In the genomic region with DNA sequence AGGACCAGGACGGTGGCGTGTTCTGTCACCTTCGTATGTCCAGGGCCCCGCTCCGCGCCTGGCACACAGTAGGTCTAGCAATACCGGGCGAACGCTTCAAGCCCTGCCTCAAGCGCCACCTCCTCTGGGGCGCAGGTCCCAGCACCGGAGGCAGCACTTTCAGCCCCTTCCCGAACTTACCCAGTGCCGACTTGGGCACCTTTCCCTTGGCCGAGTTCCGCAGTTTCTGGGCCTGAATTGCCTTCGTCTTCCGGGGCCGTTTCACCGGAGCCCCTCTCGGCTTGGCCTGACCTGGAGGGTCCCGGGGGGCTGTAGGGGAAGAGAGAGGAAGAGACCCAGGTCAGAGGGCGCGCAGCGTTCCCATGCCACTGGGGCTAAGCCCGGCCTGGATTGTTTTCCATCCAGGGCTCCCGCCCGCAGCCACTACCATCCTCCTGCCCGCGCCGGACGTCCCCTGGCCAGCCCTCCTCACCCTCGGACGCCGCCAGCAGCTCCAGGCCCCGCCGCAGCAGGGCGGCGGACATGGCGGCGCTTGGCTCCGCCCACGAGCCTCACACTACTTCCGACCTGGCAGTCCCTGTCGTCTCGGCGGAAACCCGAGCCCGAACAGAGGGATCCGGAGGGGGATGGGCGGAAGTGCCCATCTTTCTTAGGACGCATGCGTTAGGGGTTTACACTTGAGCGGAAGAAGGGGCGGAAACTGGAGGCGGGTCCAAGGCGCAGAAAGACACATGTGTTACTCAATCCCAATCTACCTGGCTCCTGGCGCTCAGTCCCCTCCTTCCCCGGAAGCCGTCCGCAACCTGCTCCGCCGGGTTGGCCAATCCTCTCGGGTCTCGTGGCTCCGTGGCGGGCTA, we compare ENCODE assay signal across 1 cellular context.
TF ChIP-seq lines count a peak whose summit lies in the region.

A gene with protein sequence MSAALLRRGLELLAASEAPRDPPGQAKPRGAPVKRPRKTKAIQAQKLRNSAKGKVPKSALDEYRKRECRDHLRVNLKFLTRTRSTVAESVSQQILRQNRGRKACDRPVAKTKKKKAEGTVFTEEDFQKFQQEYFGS (minus strand): TSS at position 534 of the 857 bp plus-strand sequence. CDS start 10 bp downstream, at position 524.

TF ChIP-seq in GM12878, 131 proteins besides CTCF, POLR2A, EP300 and RAD21 (continued from another document and continues in another):
- TF ChIP-seq, protein P1, sequence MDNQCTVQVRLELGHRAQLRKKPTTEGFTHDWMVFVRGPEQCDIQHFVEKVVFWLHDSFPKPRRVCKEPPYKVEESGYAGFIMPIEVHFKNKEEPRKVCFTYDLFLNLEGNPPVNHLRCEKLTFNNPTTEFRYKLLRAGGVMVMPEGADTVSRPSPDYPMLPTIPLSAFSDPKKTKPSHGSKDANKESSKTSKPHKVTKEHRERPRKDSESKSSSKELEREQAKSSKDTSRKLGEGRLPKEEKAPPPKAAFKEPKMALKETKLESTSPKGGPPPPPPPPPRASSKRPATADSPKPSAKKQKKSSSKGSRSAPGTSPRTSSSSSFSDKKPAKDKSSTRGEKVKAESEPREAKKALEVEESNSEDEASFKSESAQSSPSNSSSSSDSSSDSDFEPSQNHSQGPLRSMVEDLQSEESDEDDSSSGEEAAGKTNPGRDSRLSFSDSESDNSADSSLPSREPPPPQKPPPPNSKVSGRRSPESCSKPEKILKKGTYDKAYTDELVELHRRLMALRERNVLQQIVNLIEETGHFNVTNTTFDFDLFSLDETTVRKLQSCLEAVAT (IDR thresholded peaks at IDR 0.05) = no peak
- TF ChIP-seq HDAC2 (IDR thresholded peaks at IDR 0.05) (no peak), ZNF384 (IDR thresholded peaks at IDR 0.05; ENCODE audit: borderline replicate concordance, low read depth, low read length) (no peak), TCF12 (IDR thresholded peaks at IDR 0.05; ENCODE audit: low read depth, low read length) (peak; percentile 46; the same call in 1 of the 2 replicates), SPI1 (IDR thresholded peaks at IDR 0.05; ENCODE audit: borderline replicate concordance, insufficient read depth, low read depth, low read length) (peak; percentile 67), YY1 (IDR thresholded peaks at IDR 0.05; ENCODE audit: low read depth, low read length) (peak; percentile 95), FOS (IDR thresholded peaks at IDR 0.05; ENCODE audit: borderline replicate concordance, extremely low read depth, insufficient read length) (no peak), RFX5 (IDR thresholded peaks at IDR 0.05; ENCODE audit: low read depth, low read length) (no peak), NFXL1 (IDR thresholded peaks at IDR 0.05; ENCODE audit: borderline replicate concordance) (no peak), RUNX3 (IDR thresholded peaks at IDR 0.05; ENCODE audit: low read length) (no peak), POU2F2 (IDR thresholded peaks at IDR 0.05; ENCODE audit: borderline replicate concordance, low read depth, low read length) (no peak), HDGF (IDR thresholded peaks at IDR 0.05) (peak; percentile 95), ESRRA (IDR thresholded peaks at IDR 0.05; ENCODE audit: low read length) (no peak), CREM (IDR thresholded peaks at IDR 0.05; ENCODE audit: low read depth) (0 out of 2 replicates have a peak, but pooled peaks have one; percentile 62), PAX5 (IDR thresholded peaks at IDR 0.05; ENCODE audit: borderline replicate concordance, low read depth, low read length) (peak; percentile 13; the same call in 1 of the 2 replicates), CHD1 (IDR thresholded peaks at IDR 0.05; ENCODE audit: low read depth, low read length) (no peak), CBX5 (IDR thresholded peaks at IDR 0.05; ENCODE audit: low read depth) (no peak), MYB (IDR thresholded peaks at IDR 0.05; ENCODE audit: borderline replicate concordance, low read depth, low read length) (no peak), ATF7 (IDR thresholded peaks at IDR 0.05; ENCODE audit: low read depth) (0 out of 2 replicates have a peak, but pooled peaks have one; percentile 21), SREBF2 (IDR thresholded peaks at IDR 0.05; ENCODE audit: low read length) (no peak), JUND (IDR thresholded peaks at IDR 0.05; ENCODE audit: low read depth, low read length) (no peak), CEBPB (IDR thresholded peaks at IDR 0.05; ENCODE audit: borderline replicate concordance in 1 of 2, low read depth in 2 of 2, low read length in 2 of 2) (peak in 1 of 2 experiments; percentile 38; a peak in 2 of 4 replicates), SUZ12 (IDR thresholded peaks at IDR 0.05; ENCODE audit: unreplicated experiment) (no peak), MXI1 (IDR thresholded peaks at IDR 0.05; ENCODE audit: low read depth, low read length) (0 out of 2 replicates have a peak, but pooled peaks have one; percentile 72), FOXM1 (IDR thresholded peaks at IDR 0.05; ENCODE audit: low read depth, low read length) (no peak), CREB1 (IDR thresholded peaks at IDR 0.05; ENCODE audit: low read depth) (no peak), NR2C1 (IDR thresholded peaks at IDR 0.05) (peak; percentile 45), MTA2 (IDR thresholded peaks at IDR 0.05; ENCODE audit: low read depth) (no peak), EED (IDR thresholded peaks at IDR 0.05; ENCODE audit: low read depth) (no peak), WRNIP1 (IDR thresholded peaks at IDR 0.05; ENCODE audit: borderline replicate concordance, low read depth, low read length) (no peak), NBN (IDR thresholded peaks at IDR 0.05) (no peak)
- TF ChIP-seq, protein P2, sequence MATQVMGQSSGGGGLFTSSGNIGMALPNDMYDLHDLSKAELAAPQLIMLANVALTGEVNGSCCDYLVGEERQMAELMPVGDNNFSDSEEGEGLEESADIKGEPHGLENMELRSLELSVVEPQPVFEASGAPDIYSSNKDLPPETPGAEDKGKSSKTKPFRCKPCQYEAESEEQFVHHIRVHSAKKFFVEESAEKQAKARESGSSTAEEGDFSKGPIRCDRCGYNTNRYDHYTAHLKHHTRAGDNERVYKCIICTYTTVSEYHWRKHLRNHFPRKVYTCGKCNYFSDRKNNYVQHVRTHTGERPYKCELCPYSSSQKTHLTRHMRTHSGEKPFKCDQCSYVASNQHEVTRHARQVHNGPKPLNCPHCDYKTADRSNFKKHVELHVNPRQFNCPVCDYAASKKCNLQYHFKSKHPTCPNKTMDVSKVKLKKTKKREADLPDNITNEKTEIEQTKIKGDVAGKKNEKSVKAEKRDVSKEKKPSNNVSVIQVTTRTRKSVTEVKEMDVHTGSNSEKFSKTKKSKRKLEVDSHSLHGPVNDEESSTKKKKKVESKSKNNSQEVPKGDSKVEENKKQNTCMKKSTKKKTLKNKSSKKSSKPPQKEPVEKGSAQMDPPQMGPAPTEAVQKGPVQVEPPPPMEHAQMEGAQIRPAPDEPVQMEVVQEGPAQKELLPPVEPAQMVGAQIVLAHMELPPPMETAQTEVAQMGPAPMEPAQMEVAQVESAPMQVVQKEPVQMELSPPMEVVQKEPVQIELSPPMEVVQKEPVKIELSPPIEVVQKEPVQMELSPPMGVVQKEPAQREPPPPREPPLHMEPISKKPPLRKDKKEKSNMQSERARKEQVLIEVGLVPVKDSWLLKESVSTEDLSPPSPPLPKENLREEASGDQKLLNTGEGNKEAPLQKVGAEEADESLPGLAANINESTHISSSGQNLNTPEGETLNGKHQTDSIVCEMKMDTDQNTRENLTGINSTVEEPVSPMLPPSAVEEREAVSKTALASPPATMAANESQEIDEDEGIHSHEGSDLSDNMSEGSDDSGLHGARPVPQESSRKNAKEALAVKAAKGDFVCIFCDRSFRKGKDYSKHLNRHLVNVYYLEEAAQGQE (IDR thresholded peaks at IDR 0.05; ENCODE audit: low read depth, low read length) = no peak
- TF ChIP-seq, protein P3, sequence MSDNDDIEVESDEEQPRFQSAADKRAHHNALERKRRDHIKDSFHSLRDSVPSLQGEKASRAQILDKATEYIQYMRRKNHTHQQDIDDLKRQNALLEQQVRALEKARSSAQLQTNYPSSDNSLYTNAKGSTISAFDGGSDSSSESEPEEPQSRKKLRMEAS (IDR thresholded peaks at IDR 0.05; ENCODE audit: low read depth, low read length) = no peak; the same call in 1 of the 2 replicates
- TF ChIP-seq, protein P4, sequence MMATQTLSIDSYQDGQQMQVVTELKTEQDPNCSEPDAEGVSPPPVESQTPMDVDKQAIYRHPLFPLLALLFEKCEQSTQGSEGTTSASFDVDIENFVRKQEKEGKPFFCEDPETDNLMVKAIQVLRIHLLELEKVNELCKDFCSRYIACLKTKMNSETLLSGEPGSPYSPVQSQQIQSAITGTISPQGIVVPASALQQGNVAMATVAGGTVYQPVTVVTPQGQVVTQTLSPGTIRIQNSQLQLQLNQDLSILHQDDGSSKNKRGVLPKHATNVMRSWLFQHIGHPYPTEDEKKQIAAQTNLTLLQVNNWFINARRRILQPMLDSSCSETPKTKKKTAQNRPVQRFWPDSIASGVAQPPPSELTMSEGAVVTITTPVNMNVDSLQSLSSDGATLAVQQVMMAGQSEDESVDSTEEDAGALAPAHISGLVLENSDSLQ (IDR thresholded peaks at IDR 0.05) = peak; percentile 98
- TF ChIP-seq, protein P5, sequence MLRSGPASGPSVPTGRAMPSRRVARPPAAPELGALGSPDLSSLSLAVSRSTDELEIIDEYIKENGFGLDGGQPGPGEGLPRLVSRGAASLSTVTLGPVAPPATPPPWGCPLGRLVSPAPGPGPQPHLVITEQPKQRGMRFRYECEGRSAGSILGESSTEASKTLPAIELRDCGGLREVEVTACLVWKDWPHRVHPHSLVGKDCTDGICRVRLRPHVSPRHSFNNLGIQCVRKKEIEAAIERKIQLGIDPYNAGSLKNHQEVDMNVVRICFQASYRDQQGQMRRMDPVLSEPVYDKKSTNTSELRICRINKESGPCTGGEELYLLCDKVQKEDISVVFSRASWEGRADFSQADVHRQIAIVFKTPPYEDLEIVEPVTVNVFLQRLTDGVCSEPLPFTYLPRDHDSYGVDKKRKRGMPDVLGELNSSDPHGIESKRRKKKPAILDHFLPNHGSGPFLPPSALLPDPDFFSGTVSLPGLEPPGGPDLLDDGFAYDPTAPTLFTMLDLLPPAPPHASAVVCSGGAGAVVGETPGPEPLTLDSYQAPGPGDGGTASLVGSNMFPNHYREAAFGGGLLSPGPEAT (IDR thresholded peaks at IDR 0.05; ENCODE audit: low read depth) = peak; percentile 35; the same call in 1 of the 2 replicates
- TF ChIP-seq, protein P6, sequence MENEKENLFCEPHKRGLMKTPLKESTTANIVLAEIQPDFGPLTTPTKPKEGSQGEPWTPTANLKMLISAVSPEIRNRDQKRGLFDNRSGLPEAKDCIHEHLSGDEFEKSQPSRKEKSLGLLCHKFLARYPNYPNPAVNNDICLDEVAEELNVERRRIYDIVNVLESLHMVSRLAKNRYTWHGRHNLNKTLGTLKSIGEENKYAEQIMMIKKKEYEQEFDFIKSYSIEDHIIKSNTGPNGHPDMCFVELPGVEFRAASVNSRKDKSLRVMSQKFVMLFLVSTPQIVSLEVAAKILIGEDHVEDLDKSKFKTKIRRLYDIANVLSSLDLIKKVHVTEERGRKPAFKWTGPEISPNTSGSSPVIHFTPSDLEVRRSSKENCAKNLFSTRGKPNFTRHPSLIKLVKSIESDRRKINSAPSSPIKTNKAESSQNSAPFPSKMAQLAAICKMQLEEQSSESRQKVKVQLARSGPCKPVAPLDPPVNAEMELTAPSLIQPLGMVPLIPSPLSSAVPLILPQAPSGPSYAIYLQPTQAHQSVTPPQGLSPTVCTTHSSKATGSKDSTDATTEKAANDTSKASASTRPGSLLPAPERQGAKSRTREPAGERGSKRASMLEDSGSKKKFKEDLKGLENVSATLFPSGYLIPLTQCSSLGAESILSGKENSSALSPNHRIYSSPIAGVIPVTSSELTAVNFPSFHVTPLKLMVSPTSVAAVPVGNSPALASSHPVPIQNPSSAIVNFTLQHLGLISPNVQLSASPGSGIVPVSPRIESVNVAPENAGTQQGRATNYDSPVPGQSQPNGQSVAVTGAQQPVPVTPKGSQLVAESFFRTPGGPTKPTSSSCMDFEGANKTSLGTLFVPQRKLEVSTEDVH (IDR thresholded peaks at IDR 0.05; ENCODE audit: low read depth, partially characterized antibody) = peak; percentile 73
- TF ChIP-seq, protein P7, sequence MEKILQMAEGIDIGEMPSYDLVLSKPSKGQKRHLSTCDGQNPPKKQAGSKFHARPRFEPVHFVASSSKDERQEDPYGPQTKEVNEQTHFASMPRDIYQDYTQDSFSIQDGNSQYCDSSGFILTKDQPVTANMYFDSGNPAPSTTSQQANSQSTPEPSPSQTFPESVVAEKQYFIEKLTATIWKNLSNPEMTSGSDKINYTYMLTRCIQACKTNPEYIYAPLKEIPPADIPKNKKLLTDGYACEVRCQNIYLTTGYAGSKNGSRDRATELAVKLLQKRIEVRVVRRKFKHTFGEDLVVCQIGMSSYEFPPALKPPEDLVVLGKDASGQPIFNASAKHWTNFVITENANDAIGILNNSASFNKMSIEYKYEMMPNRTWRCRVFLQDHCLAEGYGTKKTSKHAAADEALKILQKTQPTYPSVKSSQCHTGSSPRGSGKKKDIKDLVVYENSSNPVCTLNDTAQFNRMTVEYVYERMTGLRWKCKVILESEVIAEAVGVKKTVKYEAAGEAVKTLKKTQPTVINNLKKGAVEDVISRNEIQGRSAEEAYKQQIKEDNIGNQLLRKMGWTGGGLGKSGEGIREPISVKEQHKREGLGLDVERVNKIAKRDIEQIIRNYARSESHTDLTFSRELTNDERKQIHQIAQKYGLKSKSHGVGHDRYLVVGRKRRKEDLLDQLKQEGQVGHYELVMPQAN (conservative IDR thresholded peaks at IDR 0.05) = peak; percentile 65
- TF ChIP-seq, protein P8, sequence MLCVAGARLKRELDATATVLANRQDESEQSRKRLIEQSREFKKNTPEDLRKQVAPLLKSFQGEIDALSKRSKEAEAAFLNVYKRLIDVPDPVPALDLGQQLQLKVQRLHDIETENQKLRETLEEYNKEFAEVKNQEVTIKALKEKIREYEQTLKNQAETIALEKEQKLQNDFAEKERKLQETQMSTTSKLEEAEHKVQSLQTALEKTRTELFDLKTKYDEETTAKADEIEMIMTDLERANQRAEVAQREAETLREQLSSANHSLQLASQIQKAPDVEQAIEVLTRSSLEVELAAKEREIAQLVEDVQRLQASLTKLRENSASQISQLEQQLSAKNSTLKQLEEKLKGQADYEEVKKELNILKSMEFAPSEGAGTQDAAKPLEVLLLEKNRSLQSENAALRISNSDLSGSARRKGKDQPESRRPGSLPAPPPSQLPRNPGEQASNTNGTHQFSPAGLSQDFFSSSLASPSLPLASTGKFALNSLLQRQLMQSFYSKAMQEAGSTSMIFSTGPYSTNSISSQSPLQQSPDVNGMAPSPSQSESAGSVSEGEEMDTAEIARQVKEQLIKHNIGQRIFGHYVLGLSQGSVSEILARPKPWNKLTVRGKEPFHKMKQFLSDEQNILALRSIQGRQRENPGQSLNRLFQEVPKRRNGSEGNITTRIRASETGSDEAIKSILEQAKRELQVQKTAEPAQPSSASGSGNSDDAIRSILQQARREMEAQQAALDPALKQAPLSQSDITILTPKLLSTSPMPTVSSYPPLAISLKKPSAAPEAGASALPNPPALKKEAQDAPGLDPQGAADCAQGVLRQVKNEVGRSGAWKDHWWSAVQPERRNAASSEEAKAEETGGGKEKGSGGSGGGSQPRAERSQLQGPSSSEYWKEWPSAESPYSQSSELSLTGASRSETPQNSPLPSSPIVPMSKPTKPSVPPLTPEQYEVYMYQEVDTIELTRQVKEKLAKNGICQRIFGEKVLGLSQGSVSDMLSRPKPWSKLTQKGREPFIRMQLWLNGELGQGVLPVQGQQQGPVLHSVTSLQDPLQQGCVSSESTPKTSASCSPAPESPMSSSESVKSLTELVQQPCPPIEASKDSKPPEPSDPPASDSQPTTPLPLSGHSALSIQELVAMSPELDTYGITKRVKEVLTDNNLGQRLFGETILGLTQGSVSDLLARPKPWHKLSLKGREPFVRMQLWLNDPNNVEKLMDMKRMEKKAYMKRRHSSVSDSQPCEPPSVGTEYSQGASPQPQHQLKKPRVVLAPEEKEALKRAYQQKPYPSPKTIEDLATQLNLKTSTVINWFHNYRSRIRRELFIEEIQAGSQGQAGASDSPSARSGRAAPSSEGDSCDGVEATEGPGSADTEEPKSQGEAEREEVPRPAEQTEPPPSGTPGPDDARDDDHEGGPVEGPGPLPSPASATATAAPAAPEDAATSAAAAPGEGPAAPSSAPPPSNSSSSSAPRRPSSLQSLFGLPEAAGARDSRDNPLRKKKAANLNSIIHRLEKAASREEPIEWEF (IDR thresholded peaks at IDR 0.05; ENCODE audit: insufficient replicate concordance, low read depth, low read length) = no peak
